In the genomic region with DNA sequence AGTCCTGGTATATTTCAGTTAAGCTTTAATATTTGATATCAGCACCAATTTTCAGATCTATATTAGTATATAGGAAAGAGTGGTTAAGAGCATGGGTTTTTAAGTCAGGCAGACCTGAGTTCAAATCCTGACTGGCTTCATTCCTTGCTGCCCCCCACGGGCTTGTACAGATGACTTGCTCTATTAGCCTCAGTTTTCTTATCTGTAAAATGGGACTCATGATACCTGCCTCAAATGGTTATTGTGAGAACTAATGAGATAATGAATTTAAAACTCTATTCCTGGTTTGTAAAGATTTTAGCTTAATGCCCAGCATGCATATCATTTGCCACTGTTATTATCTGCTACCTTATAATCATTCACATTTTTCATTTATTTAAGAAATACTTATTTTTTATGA, we compare ENCODE assay signal across 34 cellular contexts.
"Had no signal": no experiment of that assay in that cellular context is flagged by ENCODE, and none has a peak within 500 bp of the region (broad histone marks: within the 10 kb centered on the region; RNA-seq: fewer than 3 reads in every experiment).

No MANE protein-coding gene starts in this region.

- H3K9me3 ChIP-seq: MG63 had no signal

- DNase-seq: Karpas-422, Kasumi-1, MG63, MM.1S, MV-4-11, NCI-H1048, NCI-H1092, NCI-H1092 treated with DMSO at 0.1 percent for 48 hours, NCI-H1105, NCI-H1105 treated with DMSO at 0.1 percent for 48 hours, NCI-H1417, NCI-H1417 treated with DMSO at 0.1 percent for 48 hours, NCI-H1436, NCI-H1436 treated with DMSO at 0.1 percent for 48 hours, NCI-H146, NCI-H1694, NCI-H1694 treated with DMSO at 0.1 percent for 48 hours, NCI-H187, NCI-H187 treated with DMSO at 0.1 percent for 48 hours, NCI-H1930, NCI-H2029, NCI-H2029 treated with DMSO at 0.1 percent for 48 hours, NCI-H2081, NCI-H2081 treated with DMSO at 0.1 percent for 48 hours, NCI-H2107, NCI-H2171, NCI-H2171 treated with DMSO at 0.1 percent for 48 hours, NCI-H2227 treated with DMSO at 0.1 percent for 48 hours, NCI-H226, NCI-H345, NCI-H446, NCI-H446 treated with DMSO at 0.1 percent for 48 hours, NCI-H510A, NCI-H510A treated with DMSO at 0.1 percent for 48 hours had no signal

- H3K4me3 ChIP-seq: MG63 had no signal

- H3K27me3 ChIP-seq: MG63 had no signal

- H3K36me3 ChIP-seq: MG63 had no signal
